In the genomic region with DNA sequence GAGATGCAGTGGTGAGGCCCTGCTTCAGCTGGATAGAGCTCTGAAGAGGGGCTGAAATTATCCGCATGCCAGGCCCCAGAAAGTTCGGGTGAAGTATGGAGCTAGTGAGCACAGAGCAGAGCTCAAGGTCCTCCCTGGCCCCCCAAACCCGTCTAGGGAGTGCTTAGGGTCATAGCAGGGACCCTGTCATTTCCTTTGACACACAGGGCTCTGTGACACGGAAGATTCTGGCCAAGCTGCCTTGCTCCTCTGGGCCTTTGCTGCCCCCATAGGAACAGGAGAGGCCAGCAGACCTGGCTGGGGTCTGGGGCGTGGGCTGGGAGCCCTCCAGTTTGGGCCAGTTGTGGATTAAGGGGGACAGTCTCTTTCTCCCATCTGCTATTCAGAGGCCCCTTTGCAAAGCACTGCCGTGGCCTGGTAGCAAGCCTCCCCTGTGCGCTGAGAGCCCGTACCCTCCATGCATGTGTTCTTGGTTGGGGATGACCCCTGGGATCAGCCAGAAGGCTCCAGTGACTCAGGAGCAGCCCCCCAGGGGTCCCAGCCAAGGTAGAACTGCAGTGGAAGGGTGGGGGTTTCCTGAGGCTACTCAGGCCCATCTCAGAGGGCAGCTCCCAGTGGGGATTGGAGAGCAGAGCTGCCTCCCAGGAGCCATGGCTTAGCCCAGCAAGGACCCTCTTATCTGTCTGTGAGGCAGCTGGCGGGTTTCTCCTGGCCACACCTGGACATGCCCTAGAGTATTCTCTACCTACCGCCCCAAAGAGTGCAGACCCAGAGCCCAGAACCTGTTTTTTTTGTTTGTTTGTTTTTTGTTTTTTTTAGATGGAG, we compare ENCODE assay signal across 27 cellular contexts. TPM values are rescaled to one million over a fixed set of nuclear protein-coding genes. Genes with fewer than 3 reads are reported as not detected.
DNase-seq lines count a peak whose midpoint lies in the region; ATAC-seq, FAIRE-seq and TF ChIP-seq lines count a peak whose summit lies in the region.
"Had no signal": no experiment of that assay in that cellular context is flagged by ENCODE, and none has a peak within 500 bp of the region (broad histone marks: within the 10 kb centered on the region; RNA-seq: fewer than 3 reads in every experiment).

No MANE protein-coding gene starts in this region.

- H4K20me1 ChIP-seq in HepG2 (ENCODE audit: insufficient read depth, low read length): no peaks in the 10 kb centered on the region; the same call in 1 of the 2 replicates

- H3K9ac ChIP-seq in HepG2 (ENCODE audit: insufficient read depth, low read depth, low read length): no peak overlapping the region

- BruUV-seq in HepG2 (replicated peaks; lab: Mats Ljungman, UMichigan): no TSS peak

- H3K9me3 ChIP-seq in Peyer's patch (no peaks in the 10 kb centered on the region), esophagus squamous epithelium (no peaks in the 10 kb centered on the region), HepG2 (ENCODE audit: low read length) (no peaks in the 10 kb centered on the region)
- H3K9me3 ChIP-seq: Caco-2 had no signal

- H3K4me3 ChIP-seq in Peyer's patch (no peak overlapping the region), esophagus squamous epithelium (no peak overlapping the region), HepG2 (replicated peaks in 1 of 3; ENCODE audit: insufficient read depth in 1 of 3, low read depth in 2 of 3, low read length in 3 of 3) (no peak overlapping the region)

- H3K27ac ChIP-seq in Peyer's patch (no peak overlapping the region), esophagus squamous epithelium (peak overlapping the region; percentile 9 to 59 (median 38)), substantia nigra (ENCODE audit: low read depth, low read length, poor library complexity, severe bottlenecking) (peak overlapping the region; percentile 9), HepG2 (ENCODE audit: extremely low read length, insufficient read depth, low read length) (no peak overlapping the region)
- H3K27ac ChIP-seq: 22Rv1, C4-2B, epithelial cell of prostate had no signal

- TF ChIP-seq RAD21 in HepG2 (CRISPR knock-in tag; IDR thresholded peaks at IDR 0.05): no peak

- H3K4me1 Mint-ChIP-seq in activated CD8-positive, alpha-beta T cell treated with anti-CD3 and anti-CD28 coated beads, Interleukin-2, amount 10 ng/mL, durations not matched to agents 7 days and 5 days (ENCODE audit: low read depth): no peaks in the 10 kb centered on the region
- no peaks in the 10 kb centered on the region for H3K4me1 Mint-ChIP-seq in activated CD8-positive, alpha-beta T cell treated with anti-CD3 and anti-CD28 coated beads for 36 hours (ENCODE audit: low read depth)

- no peak overlapping the region for H3K27ac Mint-ChIP-seq in activated CD8-positive, alpha-beta T cell treated with anti-CD3 and anti-CD28 coated beads, Interleukin-2, amount 10 ng/mL, durations not matched to agents 7 days and 5 days
- no peak overlapping the region for H3K27ac Mint-ChIP-seq in activated CD8-positive, alpha-beta T cell treated with anti-CD3 and anti-CD28 coated beads for 36 hours
- H3K27ac Mint-ChIP-seq: activated naive CD8-positive, alpha-beta T cell had no signal

- no peak overlapping the region for H3K4me2 ChIP-seq in HepG2 (ENCODE audit: low read depth, low read length)

- CTCF ChIA-PET in activated CD8-positive, alpha-beta T cell treated with anti-CD3 and anti-CD28 coated beads, Interleukin-2, amount 10 ng/mL, durations not matched to agents 7 days and 5 days (lab: Charles Lee): interaction anchor here (1.0 kb wide), 1 partner anchor 85 kb away, joined by 3 read pairs; no protein-coding TSS in a partner anchor
- CTCF ChIA-PET in activated CD8-positive, alpha-beta T cell treated with anti-CD3 and anti-CD28 coated beads for 36 hours (lab: Charles Lee): interaction anchor here (1.3 kb wide), 1 partner anchor 13 kb away, joined by 6 read pairs; no protein-coding TSS in a partner anchor
- CTCF ChIA-PET in HepG2 (lab: Yijun Ruan, JAX; ENCODE audit: low intra/inter-chr PET ratio, low total read pairs): no interaction called here

- H3K36me3 ChIP-seq in Peyer's patch: peaks cover 0 to 43% (median 0%) of the 10 kb centered on the region in 3 donors
- H3K36me3 ChIP-seq in esophagus squamous epithelium: peaks cover 0 to 90% (median 3%) of the 10 kb centered on the region in 3 donors
- no peaks in the 10 kb centered on the region for H3K36me3 ChIP-seq in HepG2 (replicated peaks in 1 of 2; ENCODE audit: control insufficient read depth in 1 of 2, insufficient read depth in 2 of 2, low read length in 2 of 2)

- POLR2A ChIA-PET in activated CD8-positive, alpha-beta T cell treated with anti-CD3 and anti-CD28 coated beads, Interleukin-2, amount 10 ng/mL, durations not matched to agents 7 days and 5 days (lab: Charles Lee): no interaction called here
- POLR2A ChIA-PET in activated CD8-positive, alpha-beta T cell treated with anti-CD3 and anti-CD28 coated beads for 36 hours (lab: Charles Lee): interaction anchor here (0.7 to 1.4 kb wide), 3 partner anchors 18 to 1552 kb away, joined by 3 to 5 read pairs (median 3); no protein-coding TSS in a partner anchor
- POLR2A ChIA-PET in HepG2 (lab: Yijun Ruan, JAX): no interaction called here

- peaks cover 15% of the 10 kb centered on the region for H3K36me3 Mint-ChIP-seq in activated CD8-positive, alpha-beta T cell treated with anti-CD3 and anti-CD28 coated beads, Interleukin-2, amount 10 ng/mL, durations not matched to agents 7 days and 5 days (ENCODE audit: low read depth)
- peaks cover 24% of the 10 kb centered on the region for H3K36me3 Mint-ChIP-seq in activated CD8-positive, alpha-beta T cell treated with anti-CD3 and anti-CD28 coated beads for 36 hours (ENCODE audit: low read depth)

- no peak overlapping the region for H3K4me3 Mint-ChIP-seq in activated CD8-positive, alpha-beta T cell treated with anti-CD3 and anti-CD28 coated beads, Interleukin-2, amount 10 ng/mL, durations not matched to agents 7 days and 5 days
- H3K4me3 Mint-ChIP-seq in activated CD8-positive, alpha-beta T cell treated with anti-CD3 and anti-CD28 coated beads for 36 hours: no peak overlapping the region
- H3K4me3 Mint-ChIP-seq: activated naive CD8-positive, alpha-beta T cell; nephron had no signal

- peak; percentile 14 for DNase-seq in activated CD8-positive, alpha-beta T cell treated with anti-CD3 and anti-CD28 coated beads, Interleukin-2, amount 10 ng/mL, durations not matched to agents 7 days and 5 days
- no peak for DNase-seq in activated CD8-positive, alpha-beta T cell treated with anti-CD3 and anti-CD28 coated beads for 36 hours
- peak in 2 of 3 donors; percentile 4 to 30 for DNase-seq in Peyer's patch
- DNase-seq in esophagus squamous epithelium (lab: John Stamatoyannopoulos, UW): no peak
- DNase-seq in substantia nigra (lab: John Stamatoyannopoulos, UW): no peak
- DNase-seq in NCI-H1105 treated with DMSO at 0.1 percent for 48 hours (lab: John Stamatoyannopoulos, UW): no peak
- DNase-seq in HepG2 (ENCODE audit: low spot score): no peak
- DNase-seq in globus pallidus (ENCODE audit: low spot score): no peak
- DNase-seq: activated CD4-positive, alpha-beta T cell treated with anti-CD3 and anti-CD28 coated beads for 4 hours; Caco-2; DMS53; effector CD4-positive, alpha-beta T cell; glutamatergic neuron; NCI-H1436 treated with DMSO at 0.1 percent for 48 hours; NCI-H2107; NCI-H774; stimulated activated CD4-positive, alpha-beta T cell treated with anti-CD3 and anti-CD28 coated beads, Interleukin-15, amount 100 ng/mL, for 24 hours; stimulated activated CD4-positive, alpha-beta T cell treated with anti-CD3 and anti-CD28 coated beads, Interleukin-4, amount 100 ng/mL, for 4 hours; SW 1271; T-helper 9 cell; trophoblast cell had no signal

- no peak for TF ChIP-seq EP300 in HepG2 (IDR thresholded peaks at IDR 0.05; ENCODE audit: low read depth in 2 of 2, low read length in 2 of 2)
- no peak for TF ChIP-seq EP300 in HepG2 (CRISPR knock-in tag; IDR thresholded peaks at IDR 0.05; ENCODE audit: borderline replicate concordance)

- H3K4me1 ChIP-seq in Peyer's patch: no peaks in the 10 kb centered on the region
- H3K4me1 ChIP-seq in esophagus squamous epithelium: peaks cover 9 to 52% (median 27%) of the 10 kb centered on the region in 3 donors
- no peaks in the 10 kb centered on the region for H3K4me1 ChIP-seq in HepG2 (ENCODE audit: insufficient read depth, low read length)
- H3K4me1 ChIP-seq: Caco-2 had no signal

- H3K9me3 Mint-ChIP-seq in activated CD8-positive, alpha-beta T cell treated with anti-CD3 and anti-CD28 coated beads, Interleukin-2, amount 10 ng/mL, durations not matched to agents 7 days and 5 days (ENCODE audit: insufficient read depth): no peaks in the 10 kb centered on the region
- no peaks in the 10 kb centered on the region for H3K9me3 Mint-ChIP-seq in activated CD8-positive, alpha-beta T cell treated with anti-CD3 and anti-CD28 coated beads for 36 hours
- H3K9me3 Mint-ChIP-seq: nephron had no signal

- no peak for TF ChIP-seq POLR2A in Peyer's patch (IDR thresholded peaks at IDR 0.05)
- TF ChIP-seq POLR2A in esophagus squamous epithelium (IDR thresholded peaks at IDR 0.05): no peak
- TF ChIP-seq POLR2A in HepG2 (IDR thresholded peaks at IDR 0.05; ENCODE audit: insufficient read depth in 1 of 2, low read depth in 2 of 2, low read length in 2 of 2): no peak

- no peak for ATAC-seq in activated CD8-positive, alpha-beta T cell treated with anti-CD3 and anti-CD28 coated beads, Interleukin-2, amount 10 ng/mL, durations not matched to agents 7 days and 5 days
- ATAC-seq in activated CD8-positive, alpha-beta T cell treated with anti-CD3 and anti-CD28 coated beads for 36 hours: no peak
- ATAC-seq in HepG2: no peak
- ATAC-seq: HCT116 had no signal

- no peak for FAIRE-seq in HepG2 (lab: Jason Lieb, UNC)

- intact Hi-C loops in activated CD8-positive, alpha-beta T cell treated with anti-CD3 and anti-CD28 coated beads for 36 hours (cut with micrococcal nuclease): no loop called here
- intact Hi-C loops in esophagus squamous epithelium (cut with DNase I) (no loop called here), HepG2 (cut with micrococcal nuclease; ENCODE audit: unreplicated experiment) (no loop called here)

- no peak overlapping the region for H2AFZ ChIP-seq in HepG2 (ENCODE audit: low read length)

- in situ Hi-C loops in HepG2 (cut with HindIII; ENCODE audit: extremely low pct_ligation_motif_present, low pct_unique_long_range_greater_than_20kb): no loop called here

- H3K79me2 ChIP-seq in HepG2 (ENCODE audit: insufficient read depth, low read length): no peaks in the 10 kb centered on the region

- 80 to 90% methylated on average over 4 to 5 of the region's 10 CpGs for WGBS in esophagus squamous epithelium, 2 donors
- 64% methylated on average over 4 of the region's 10 CpGs for whole genome bisulfite sequencing in HepG2 (ENCODE audit: low lambda C conversion rate)

- H3K27me3 ChIP-seq in Peyer's patch (no peaks in the 10 kb centered on the region), esophagus squamous epithelium (no peaks in the 10 kb centered on the region), HepG2 (ENCODE audit: control insufficient read depth in 1 of 2, insufficient read depth in 2 of 2, low read length in 2 of 2) (no peaks in the 10 kb centered on the region)

- TF ChIP-seq CTCF in activated CD8-positive, alpha-beta T cell treated with anti-CD3 and anti-CD28 coated beads for 36 hours (IDR thresholded peaks at IDR 0.05): no peak
- TF ChIP-seq CTCF in Peyer's patch (IDR thresholded peaks at IDR 0.05): no peak
- no peak for TF ChIP-seq CTCF in esophagus squamous epithelium (IDR thresholded peaks at IDR 0.05)
- no peak for TF ChIP-seq CTCF in HepG2 (CRISPR knock-in tag; IDR thresholded peaks at IDR 0.05)

- H3K27me3 Mint-ChIP-seq in activated CD8-positive, alpha-beta T cell treated with anti-CD3 and anti-CD28 coated beads, Interleukin-2, amount 10 ng/mL, durations not matched to agents 7 days and 5 days (ENCODE audit: low read depth): no peaks in the 10 kb centered on the region
- no peaks in the 10 kb centered on the region for H3K27me3 Mint-ChIP-seq in activated CD8-positive, alpha-beta T cell treated with anti-CD3 and anti-CD28 coated beads for 36 hours
- H3K27me3 Mint-ChIP-seq: activated naive CD8-positive, alpha-beta T cell had no signal

RNA-seq across cellular contexts. Expression of gene RNF141, which starts 42.3 kb away (rescaled TPM):
- total RNA-seq in activated CD8-positive, alpha-beta T cell treated with anti-CD3 and anti-CD28 coated beads, Interleukin-2, amount 10 ng/mL, durations not matched to agents 7 days and 5 days: 10 to 100 TPM; 10.7 to 11.6 TPM
- total RNA-seq in activated CD8-positive, alpha-beta T cell treated with anti-CD3 and anti-CD28 coated beads for 36 hours: 10 to 100 TPM; 19.4 to 20.8 TPM
- total RNA-seq in Peyer's patch (10 to 100 TPM; 28.1 to 35.1 (median 33.5) TPM), esophagus squamous epithelium (10 to 100 TPM; 51.7 to 88.4 (median 56.9) TPM), HepG2 (2016; rRNA removed; fragmentation: Illumina TruSeq; extraction: Trizol) (22.4 and 34.8 TPM in 2 replicates)
- 16.5 and 19.0 TPM in 2 replicates for total RNA-seq in HepG2 (2016; cell fraction: cytosol; rRNA removed; fragmentation: Illumina TruSeq; extraction: Trizol; ENCODE audit: low read depth)
- total RNA-seq in HepG2 (2016; cell fraction: insoluble cytoplasmic fraction; rRNA removed; fragmentation: Illumina TruSeq; extraction: Trizol): 22.0 and 33.1 TPM in 2 replicates
- total RNA-seq in HepG2 (2016; cell fraction: membrane; rRNA removed; fragmentation: Illumina TruSeq; extraction: Trizol): 47.5 and 47.9 TPM in 2 replicates
- total RNA-seq in HepG2 (2016; cell fraction: nucleus; rRNA removed; fragmentation: Illumina TruSeq; extraction: Trizol): 10.6 and 10.7 TPM in 2 replicates
- polyA plus RNA-seq in HepG2 (2011; rRNA removed): 6.8 and 9.3 TPM in 2 replicates
- 4.2 and 7.1 TPM in 2 replicates for polyA plus RNA-seq in HepG2 (2011; cell fraction: cytosol; rRNA removed)
- polyA plus RNA-seq in HepG2 (2011; cell fraction: nucleus; rRNA removed): 1.7 and 2.8 TPM in 2 replicates
- polyA plus RNA-seq in HepG2 (2012): 10.1 and 16.8 TPM in 2 replicates
- 38.7 and 47.4 TPM in 2 replicates for polyA plus RNA-seq in HepG2 (2016; cell fraction: cytosol; fragmentation: Illumina TruSeq; extraction: Trizol; ENCODE audit: low read depth)
- 24.7 and 25.7 TPM in 2 replicates for polyA plus RNA-seq in HepG2 (2016; cell fraction: insoluble cytoplasmic fraction; fragmentation: Illumina TruSeq; extraction: Trizol; ENCODE audit: low read depth)
- 33.5 and 35.6 TPM in 2 replicates for polyA plus RNA-seq in HepG2 (2016; cell fraction: membrane; fragmentation: Illumina TruSeq; extraction: Trizol; ENCODE audit: low read depth)
- 10.8 and 13.8 TPM in 2 replicates for polyA plus RNA-seq in HepG2 (2016; cell fraction: nucleus; fragmentation: Illumina TruSeq; extraction: Trizol; ENCODE audit: insufficient read depth, low read depth)
- 2.3 and 3.6 TPM in 2 replicates for polyA minus RNA-seq in HepG2 (2011; rRNA and poly(A)+ RNA removed; ENCODE audit: low replicate concordance)
- 5.2 and 5.4 TPM in 2 replicates for polyA minus RNA-seq in HepG2 (2011; cell fraction: cytosol; rRNA and poly(A)+ RNA removed)
- polyA minus RNA-seq in HepG2 (2011; cell fraction: nucleus; rRNA and poly(A)+ RNA removed): 10.7 and 12.4 TPM in 2 replicates

RNA-seq across cellular contexts. Expression of gene AMPD3, which starts 43.6 kb away (rescaled TPM):
- total RNA-seq in activated CD8-positive, alpha-beta T cell treated with anti-CD3 and anti-CD28 coated beads, Interleukin-2, amount 10 ng/mL, durations not matched to agents 7 days and 5 days: 10 to 100 TPM; 11.9 to 12.3 TPM
- 10 to 100 TPM; 31.1 to 34.2 TPM for total RNA-seq in activated CD8-positive, alpha-beta T cell treated with anti-CD3 and anti-CD28 coated beads for 36 hours
- total RNA-seq in Peyer's patch (10 to 100 TPM; 12.4 to 28.9 (median 17.6) TPM), esophagus squamous epithelium (10 to 100 TPM in 2 of 4 donors, 1 to 10 TPM in 2; 8.7 to 15.2 (median 9.8) TPM), HepG2 (2016; rRNA removed; fragmentation: Illumina TruSeq; extraction: Trizol) (0.31 and 0.33 TPM in 2 replicates)
- 0.30 TPM in 1 of 2 replicates, not detected in the other for total RNA-seq in HepG2 (2016; cell fraction: cytosol; rRNA removed; fragmentation: Illumina TruSeq; extraction: Trizol; ENCODE audit: low read depth)
- 0.32 and 0.59 TPM in 2 replicates for total RNA-seq in HepG2 (2016; cell fraction: insoluble cytoplasmic fraction; rRNA removed; fragmentation: Illumina TruSeq; extraction: Trizol)
- total RNA-seq in HepG2 (2016; cell fraction: membrane; rRNA removed; fragmentation: Illumina TruSeq; extraction: Trizol): 0.22 and 0.55 TPM in 2 replicates
- 0.50 and 0.75 TPM in 2 replicates for total RNA-seq in HepG2 (2016; cell fraction: nucleus; rRNA removed; fragmentation: Illumina TruSeq; extraction: Trizol)
- 1.3 and 2.3 TPM in 2 replicates for polyA plus RNA-seq in HepG2 (2011; rRNA removed)
- 1.3 TPM in 2 replicates for polyA plus RNA-seq in HepG2 (2011; cell fraction: cytosol; rRNA removed)
- 4.0 and 6.8 TPM in 2 replicates for polyA plus RNA-seq in HepG2 (2011; cell fraction: nucleus; rRNA removed)
- 0.68 and 0.98 TPM in 2 replicates for polyA plus RNA-seq in HepG2 (2012)
- not detected in 2 replicates for polyA plus RNA-seq in HepG2 (2016; cell fraction: cytosol; fragmentation: Illumina TruSeq; extraction: Trizol; ENCODE audit: low read depth)
- polyA plus RNA-seq in HepG2 (2016; cell fraction: insoluble cytoplasmic fraction; fragmentation: Illumina TruSeq; extraction: Trizol; ENCODE audit: low read depth): 0.26 and 0.58 TPM in 2 replicates
- 0.08 and 0.31 TPM in 2 replicates for polyA plus RNA-seq in HepG2 (2016; cell fraction: membrane; fragmentation: Illumina TruSeq; extraction: Trizol; ENCODE audit: low read depth)
- polyA plus RNA-seq in HepG2 (2016; cell fraction: nucleus; fragmentation: Illumina TruSeq; extraction: Trizol; ENCODE audit: insufficient read depth, low read depth): 0.57 and 0.97 TPM in 2 replicates
- 5.9 TPM in 2 replicates for polyA minus RNA-seq in HepG2 (2011; rRNA and poly(A)+ RNA removed; ENCODE audit: low replicate concordance)
- 1.8 and 2.4 TPM in 2 replicates for polyA minus RNA-seq in HepG2 (2011; cell fraction: cytosol; rRNA and poly(A)+ RNA removed)
- polyA minus RNA-seq in HepG2 (2011; cell fraction: nucleus; rRNA and poly(A)+ RNA removed): 7.9 and 9.4 TPM in 2 replicates

Comparison
In these comparisons a context has a peak if more than half of its experiments do, and no peak if none do; other contexts are left out.
1. DNase-seq: peak in activated CD8-positive, alpha-beta T cell treated with anti-CD3 and anti-CD28 coated beads, Interleukin-2, amount 10 ng/mL, durations not matched to agents 7 days and 5 days (single experiment) and Peyer's patch (2 of 3); none in activated CD8-positive, alpha-beta T cell treated with anti-CD3 and anti-CD28 coated beads for 36 hours (single experiment), esophagus squamous epithelium (single experiment), substantia nigra (0 of 49), NCI-H1105 treated with DMSO at 0.1 percent for 48 hours (single experiment), HepG2 (single experiment) and globus pallidus (single experiment).
2. H3K27ac ChIP-seq: peak in esophagus squamous epithelium (4 of 4) and substantia nigra (single experiment); none in Peyer's patch (0 of 4) and HepG2 (single experiment).